In the genomic region with DNA sequence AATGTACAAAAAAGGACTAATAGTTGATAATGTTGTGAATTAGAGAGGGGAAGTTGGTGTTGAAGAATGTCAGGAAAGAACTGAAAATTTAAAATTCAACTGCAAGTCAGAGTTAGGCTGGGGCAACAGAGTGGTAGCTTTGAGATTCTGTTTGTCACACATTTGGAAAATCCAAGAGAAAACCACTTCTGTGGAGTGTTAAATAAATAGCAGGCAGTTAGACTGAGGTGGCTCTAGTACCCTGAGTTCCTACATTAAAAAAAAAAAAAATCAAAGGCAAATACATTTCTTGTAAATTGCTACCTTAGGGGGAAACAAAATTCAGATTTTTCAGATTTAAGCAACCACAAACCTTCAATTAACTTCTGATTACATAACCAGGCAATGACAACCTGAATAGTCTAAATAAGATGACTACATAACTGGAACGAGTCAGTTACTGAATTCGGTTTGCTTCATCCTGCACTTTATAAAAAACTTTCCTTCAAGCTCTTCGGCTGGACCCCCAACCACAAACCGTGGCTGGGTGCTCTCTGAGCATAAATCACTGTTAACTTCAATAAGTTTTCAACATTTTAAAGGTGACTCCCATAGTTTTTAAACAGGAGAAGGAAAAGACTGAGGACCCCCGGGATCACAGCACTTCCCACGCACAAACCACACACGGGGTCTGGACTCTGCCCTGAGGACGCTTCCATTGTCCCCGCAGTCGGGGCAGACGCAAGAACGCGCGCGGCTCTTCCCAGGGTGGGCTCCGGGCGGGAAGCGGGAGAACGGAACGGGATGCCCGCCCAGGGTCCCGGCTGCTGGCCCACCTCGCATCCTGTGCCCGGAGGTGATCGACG, we compare ENCODE assay signal across 8 cellular contexts. TPM values are rescaled to one million over a fixed set of nuclear protein-coding genes. Genes with fewer than 3 reads are reported as not detected.
DNase-seq lines count a peak whose midpoint lies in the region; ATAC-seq, FAIRE-seq and TF ChIP-seq lines count a peak whose summit lies in the region.

No MANE protein-coding gene starts in this region.

- no peaks in the 10 kb centered on the region for H3K9me2 ChIP-seq in GM23248 (ENCODE audit: insufficient read depth)
- H3K9me2 ChIP-seq in SK-N-SH: no peaks in the 10 kb centered on the region

- TF ChIP-seq RAD21 in SK-N-SH (IDR thresholded peaks at IDR 0.05; ENCODE audit: low read length): no peak

- H2AFZ ChIP-seq in GM23248 (peak overlapping the region; percentile 91), SK-N-SH (ENCODE audit: low read depth) (peak overlapping the region; percentile 88; the same call in 1 of the 2 replicates), osteoblast (ENCODE audit: low read length) (peak overlapping the region; percentile 96)

- no peak for ATAC-seq in HG03135 (IDR thresholded peaks at IDR 0.05; ENCODE audit: unreplicated experiment)

- H3K4me2 ChIP-seq in GM23248 (ENCODE audit: unreplicated experiment) (peak overlapping the region; percentile 78), SK-N-SH (peak overlapping the region; percentile 74), osteoblast (ENCODE audit: insufficient read depth, low read length) (peak overlapping the region; percentile 90)

- CTCF ChIA-PET in SK-N-SH (lab: Yijun Ruan, JAX): interaction anchor here (1.1 kb wide), 2 partner anchors 12 to 13 kb away, joined by 3 to 5 read pairs; no protein-coding TSS in a partner anchor
- CTCF ChIA-PET in GM10248 (lab: Yijun Ruan, JAX): interaction anchor here (1.1 to 2.0 kb wide), 3 partner anchors 14 to 506 kb away, joined by 3 to 10 read pairs (median 5); no protein-coding TSS in a partner anchor

- H3K36me3 ChIP-seq in GM23248 (ENCODE audit: low read depth): no peaks in the 10 kb centered on the region
- peaks cover 0 to 10% of the 10 kb centered on the region in 2 experiments for H3K36me3 ChIP-seq in SK-N-SH (replicated peaks in 1 of 2; ENCODE audit: control insufficient read depth in 1 of 2, insufficient read depth in 2 of 2, low read length in 1 of 2)
- H3K36me3 ChIP-seq in osteoblast (ENCODE audit: insufficient read depth, low read length): peaks cover 3% of the 10 kb centered on the region

- in situ Hi-C loops in GM23248 (cut with MboI): no loop called here

- H3K79me2 ChIP-seq in GM23248 (ENCODE audit: insufficient read depth) (peaks cover 24% of the 10 kb centered on the region), SK-N-SH (ENCODE audit: insufficient read depth) (peaks cover 46% of the 10 kb centered on the region; the same call in 1 of the 2 replicates), osteoblast (ENCODE audit: insufficient read depth, low read length) (peaks cover 29% of the 10 kb centered on the region)

- H3K4me1 ChIP-seq in GM23248 (ENCODE audit: insufficient read depth) (0 out of 2 replicates have a peak, but pooled peaks cover 4% of the 10 kb centered on the region), SK-N-SH (ENCODE audit: control insufficient read depth in 1 of 2, insufficient read depth in 2 of 2, low read depth in 1 of 2, low read length in 1 of 2) (peaks cover 0 to 5% of the 10 kb centered on the region in 2 experiments; a peak in 2 of 4 replicates), osteoblast (ENCODE audit: insufficient read depth, low read length) (peaks cover 10% of the 10 kb centered on the region)

- H3K9me3 ChIP-seq in GM23248 (ENCODE audit: low read depth) (no peaks in the 10 kb centered on the region), SK-N-SH (no peaks in the 10 kb centered on the region), osteoblast (ENCODE audit: low read depth, low read length) (no peaks in the 10 kb centered on the region)

- TF ChIP-seq CTCF in SK-N-SH (IDR thresholded peaks at IDR 0.05): no peak
- no peak for TF ChIP-seq CTCF in fibroblast of mammary gland (conservative IDR thresholded peaks at IDR 0.05; ENCODE audit: control insufficient read depth, insufficient read depth, low read depth, low read length)
- TF ChIP-seq CTCF in osteoblast (IDR thresholded peaks at IDR 0.05; ENCODE audit: extremely low read depth, low read depth, low read length): no peak
- TF ChIP-seq CTCF in GM10248 (IDR thresholded peaks at IDR 0.05; ENCODE audit: control extremely low read depth, extremely low read depth, low read depth, missing control alignments): no peak

- H3K27me3 ChIP-seq in GM23248 (replicated peaks; ENCODE audit: insufficient read depth) (no peaks in the 10 kb centered on the region), SK-N-SH (ENCODE audit: insufficient read depth) (no peaks in the 10 kb centered on the region), osteoblast (ENCODE audit: insufficient read depth, low read length) (no peaks in the 10 kb centered on the region)

- peak overlapping the region; percentile 95 for H3K9ac ChIP-seq in GM23248
- H3K9ac ChIP-seq in SK-N-SH: peak overlapping the region; percentile 76

- 2 to 4% methylated on average over 11 to 26 of the region's 26 CpGs for WGBS in GM23248 (ENCODE audit: low coverage in 1 of 2, low lambda C conversion rate in 2 of 2, missing lambda C conversion rate in 2 of 2), 2 experiments
- 2% methylated on average over 11 of the region's 26 CpGs for WGBS in SK-N-SH (ENCODE audit: low lambda C conversion rate)

- TF ChIP-seq EP300 in SK-N-SH (IDR thresholded peaks at IDR 0.05; ENCODE audit: borderline replicate concordance in 1 of 2, low read depth in 1 of 2, low read length in 1 of 2): no peak

- POLR2A ChIA-PET in SK-N-SH (lab: Yijun Ruan, JAX): interaction anchor here (0.6 to 1.9 kb wide), 4 partner anchors 14 to 200 kb away, joined by 3 to 26 read pairs (median 5); a partner anchor contains a TSS
- POLR2A ChIA-PET in GM10248 (lab: Yijun Ruan, JAX): interaction anchor here (1.0 kb wide), 1 partner anchor 14 kb away, joined by 4 read pairs; no protein-coding TSS in a partner anchor

- H3F3A ChIP-seq in GM23248 (ENCODE audit: insufficient read depth) (no peaks in the 10 kb centered on the region), SK-N-SH (replicated peaks; ENCODE audit: insufficient read depth) (no peaks in the 10 kb centered on the region)

- peak overlapping the region; percentile 81 for H3K27ac ChIP-seq in GM23248
- peak overlapping the region; percentile 70 to 79; a peak in 3 of 4 replicates for H3K27ac ChIP-seq in SK-N-SH (ENCODE audit: low read depth in 2 of 2, low read length in 1 of 2)
- peak overlapping the region; percentile 85 for H3K27ac ChIP-seq in osteoblast (ENCODE audit: low read depth, low read length)

- DNase-seq in GM23248 (peak; percentile 63), SK-N-SH (no peak), fibroblast of mammary gland (ENCODE audit: low read depth) (peak; percentile 12), osteoblast (ENCODE audit: insufficient read length, low spot score, missing footprints) (no peak), GM10248 (ENCODE audit: extremely low spot score) (no peak), H54 (ENCODE audit: insufficient read length, low spot score) (no peak), HuH-7 (ENCODE audit: low spot score) (no peak)

- no peak for FAIRE-seq in H54 (lab: Jason Lieb, UNC)

- no peak for TF ChIP-seq POLR2A in H54 (IDR thresholded peaks at IDR 0.05; ENCODE audit: low read depth, low read length)

- H3K4me3 ChIP-seq in GM23248 (peak overlapping the region; percentile 91), SK-N-SH (ENCODE audit: low read depth in 2 of 2, low read length in 1 of 2) (peak overlapping the region; percentile 85 to 89), fibroblast of mammary gland (ENCODE audit: control insufficient read depth, low read depth, low read length) (peak overlapping the region; percentile 89), osteoblast (ENCODE audit: insufficient read depth, low read length) (peak overlapping the region; percentile 96)

- no peaks in the 10 kb centered on the region for H4K20me1 ChIP-seq in GM23248 (ENCODE audit: insufficient read depth)
- no peaks in the 10 kb centered on the region for H4K20me1 ChIP-seq in SK-N-SH (ENCODE audit: insufficient read depth)
- no peaks in the 10 kb centered on the region for H4K20me1 ChIP-seq in osteoblast (ENCODE audit: insufficient read depth, low read length)

TF ChIP-seq in SK-N-SH, 30 proteins besides CTCF, POLR2A, EP300 and RAD21:
- TF ChIP-seq, protein P1, sequence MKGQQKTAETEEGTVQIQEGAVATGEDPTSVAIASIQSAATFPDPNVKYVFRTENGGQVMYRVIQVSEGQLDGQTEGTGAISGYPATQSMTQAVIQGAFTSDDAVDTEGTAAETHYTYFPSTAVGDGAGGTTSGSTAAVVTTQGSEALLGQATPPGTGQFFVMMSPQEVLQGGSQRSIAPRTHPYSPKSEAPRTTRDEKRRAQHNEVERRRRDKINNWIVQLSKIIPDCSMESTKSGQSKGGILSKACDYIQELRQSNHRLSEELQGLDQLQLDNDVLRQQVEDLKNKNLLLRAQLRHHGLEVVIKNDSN (IDR thresholded peaks at IDR 0.05; ENCODE audit: borderline replicate concordance, low read depth): no peak
- TF ChIP-seq NRF1 (IDR thresholded peaks at IDR 0.05; ENCODE audit: low read depth, low read length): peak; percentile 26; the same call in 1 of the 2 replicates

RNA-seq across cellular contexts. Expression of a gene that starts 0.7 kb away (rescaled TPM):
- total RNA-seq in GM23248 (2014; rRNA removed; shearing (Covaris generic)): 2.4 and 3.0 TPM in 2 replicates
- 3.8 and 4.9 TPM in 2 replicates for polyA plus RNA-seq in GM23248 (2016; fragmentation: Nextera tagmentation; extraction: Ambion mirVana)
- polyA plus RNA-seq in SK-N-SH (2012; rRNA removed): 1.7 and 2.5 TPM in 2 replicates
- 1.8 and 2.3 TPM in 2 replicates for polyA plus RNA-seq in SK-N-SH (2012; cell fraction: cytosol; rRNA removed)
- polyA plus RNA-seq in SK-N-SH (2012; cell fraction: nucleus; rRNA removed): 8.5 and 11.0 TPM in 2 replicates
- 2.2 and 5.9 TPM in 2 replicates for total RNA-seq in osteoblast

RNA-seq across cellular contexts. Expression of a gene that starts 39.2 kb away (rescaled TPM):
- total RNA-seq in GM23248 (2014; rRNA removed; shearing (Covaris generic)): 1.8 and 3.0 TPM in 2 replicates
- polyA plus RNA-seq in GM23248 (2016; fragmentation: Nextera tagmentation; extraction: Ambion mirVana): 0.96 and 1.6 TPM in 2 replicates
- 1.4 and 1.5 TPM in 2 replicates for polyA plus RNA-seq in SK-N-SH (2012; rRNA removed)
- 1.6 and 1.7 TPM in 2 replicates for polyA plus RNA-seq in SK-N-SH (2012; cell fraction: cytosol; rRNA removed)
- polyA plus RNA-seq in SK-N-SH (2012; cell fraction: nucleus; rRNA removed): 3.2 and 3.8 TPM in 2 replicates
- 1.1 and 1.2 TPM in 2 replicates for total RNA-seq in osteoblast

Comparison
In these comparisons a context has a peak if more than half of its experiments do, and no peak if none do; other contexts are left out.
1. DNase-seq: peak in GM23248 (single experiment) and fibroblast of mammary gland (single experiment); none in SK-N-SH (single experiment), osteoblast (single experiment), GM10248 (single experiment), H54 (single experiment) and HuH-7 (single experiment).
2. Peak in every context shown above with its lines, with median percentiles within 50 percentile points of each other: H2AFZ ChIP-seq, H3K27ac ChIP-seq, H3K4me2 ChIP-seq and H3K4me3 ChIP-seq.